In the genomic region with DNA sequence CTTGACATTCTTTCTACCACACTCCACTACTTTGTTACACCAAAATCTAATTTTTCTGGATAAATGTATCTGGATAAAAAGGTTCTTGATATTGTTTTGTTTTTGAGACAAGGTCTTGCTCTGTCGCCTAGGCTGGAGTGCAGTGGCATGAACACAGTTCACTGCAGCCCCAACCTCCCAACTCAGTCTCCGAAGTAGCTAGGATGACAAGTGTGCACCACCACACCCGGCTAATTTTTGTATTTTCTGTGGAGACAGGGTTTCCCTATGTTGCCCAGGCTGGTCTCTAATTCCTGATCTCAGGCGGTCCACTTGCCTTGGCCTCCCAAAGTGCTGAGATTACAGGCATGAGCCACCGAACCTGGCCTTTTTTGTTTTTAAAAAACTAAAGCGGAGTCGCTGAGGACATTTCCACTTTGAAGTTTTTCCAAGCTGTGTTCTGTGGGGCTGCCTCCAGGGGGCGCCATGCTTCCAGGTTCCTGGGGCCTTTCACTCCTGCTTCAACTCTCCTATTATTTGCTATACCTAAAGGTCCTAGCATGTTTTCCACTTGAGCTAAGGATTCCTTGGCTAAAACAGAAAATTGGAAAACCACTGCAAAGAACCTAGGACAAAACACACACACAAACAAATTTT, we compare ENCODE assay signal across 7 cellular contexts. TPM values are rescaled to one million over a fixed set of nuclear protein-coding genes. Genes with fewer than 3 reads are reported as not detected.
A peak's percentile ranks its signal among the peaks of the same experiment; 100 is the strongest.
DNase-seq lines count a peak whose midpoint lies in the region; ATAC-seq and TF ChIP-seq lines count a peak whose summit lies in the region.

No MANE protein-coding gene starts in this region.

- BruUV-seq in PC-3 (replicated peaks; lab: Mats Ljungman, UMichigan), result no TSS peak

- in situ Hi-C loops in gastrocnemius medialis (cut with MboI; ENCODE audit: low sequenced_read_pairs in 4 of 4), result loop anchor here in 1 of 4 donors (10.0 kb wide), 1 partner anchor 93 kb away; no protein-coding TSS in a partner anchor

- H3K4me1 ChIP-seq in PC-3 (ENCODE audit: insufficient read depth, low read length) (peaks cover 57% of the 10 kb centered on the region), gastrocnemius medialis (no peaks in the 10 kb centered on the region)

- CTCF ChIA-PET in PC-3 (lab: Charles Lee), result no interaction called here

- intact Hi-C loops in PC-3 (cut with micrococcal nuclease) (no loop called here), gastrocnemius medialis (cut with DNase I; ENCODE audit: low total_unique reads) (loop anchor here (2.0 kb wide), 1 partner anchor 93 kb away; no protein-coding TSS in a partner anchor)

- no peaks in the 10 kb centered on the region for H3K27me3 ChIP-seq in PC-3 (ENCODE audit: low read length)
- H3K27me3 ChIP-seq in gastrocnemius medialis, result no peaks in the 10 kb centered on the region

- TF ChIP-seq CTCF in GM12874 (IDR thresholded peaks at IDR 0.05; ENCODE audit: insufficient read depth, low read depth, low read length), result peak; percentile 55
- TF ChIP-seq CTCF in PC-3 (conservative IDR thresholded peaks at IDR 0.05; ENCODE audit: low read depth, low read length), result peak; percentile 77
- peak in 4 of 5 experiments; percentile 39 to 59 (median 48) for TF ChIP-seq CTCF in gastrocnemius medialis (IDR thresholded peaks at IDR 0.05 in 4 of 5, conservative IDR thresholded peaks at IDR 0.05 in 1 of 5)

- H3K79me2 ChIP-seq in PC-3 (ENCODE audit: low read length), result no peaks in the 10 kb centered on the region

- H3K27ac ChIP-seq in PC-3 (ENCODE audit: low read length) (peak overlapping the region; percentile 83), gastrocnemius medialis (no peak overlapping the region)

- peak overlapping the region; percentile 51; the same call in 1 of the 2 replicates for H3K4me3 ChIP-seq in PC-3 (ENCODE audit: low read length)
- H3K4me3 ChIP-seq in gastrocnemius medialis, result no peak overlapping the region

- POLR2A ChIA-PET in PC-3 (lab: Charles Lee; ENCODE audit: unreplicated experiment), result no interaction called here

- DNase-seq in PC-3 (no peak), ecto neural progenitor cell (ENCODE audit: low spot score) (peak; percentile 64), gastrocnemius medialis (no peak), RKO (ENCODE audit: low spot score) (no peak)

- ATAC-seq in PC-3, result no peak
- no peak for ATAC-seq in gastrocnemius medialis
- no peak for ATAC-seq in HG02870 (IDR thresholded peaks at IDR 0.05; ENCODE audit: unreplicated experiment)
- no peak for ATAC-seq in GM21723 (IDR thresholded peaks at IDR 0.05; ENCODE audit: unreplicated experiment)

- peak overlapping the region; percentile 35 for H3K9ac ChIP-seq in PC-3 (ENCODE audit: low read length)

- no peaks in the 10 kb centered on the region for H4K20me1 ChIP-seq in PC-3 (ENCODE audit: low read length)

- no peak for TF ChIP-seq POLR2A in gastrocnemius medialis (IDR thresholded peaks at IDR 0.05)

- H3K36me3 ChIP-seq in PC-3 (ENCODE audit: low read depth, low read length) (peaks cover 2% of the 10 kb centered on the region; the same call in 1 of the 2 replicates), gastrocnemius medialis (no peaks in the 10 kb centered on the region)

- peak overlapping the region; percentile 80 for H3K4me2 ChIP-seq in PC-3 (ENCODE audit: low read length)

- no peaks in the 10 kb centered on the region for H3K9me3 ChIP-seq in PC-3 (ENCODE audit: low read length)
- H3K9me3 ChIP-seq in gastrocnemius medialis, result no peaks in the 10 kb centered on the region

- H2AFZ ChIP-seq in PC-3 (ENCODE audit: low read length), result no peak overlapping the region

- no peaks in the 10 kb centered on the region for H3K9me2 ChIP-seq in PC-3 (replicated peaks; ENCODE audit: low read length)

- H3F3A ChIP-seq in PC-3 (ENCODE audit: low read length, unreplicated experiment), result no peaks in the 10 kb centered on the region

RNA-seq across cellular contexts. Expression of a gene that starts 14.1 kb away (rescaled TPM):
- total RNA-seq in PC-3 (2014; rRNA removed) (1.2 and 1.8 TPM in 2 replicates), gastrocnemius medialis (under 1 TPM in 1 of 4 donors, not detected in 3; 0.09 TPM)

RNA-seq across cellular contexts. Expression of a gene that starts 39.2 kb away (rescaled TPM):
- 23.0 and 25.6 TPM in 2 replicates for total RNA-seq in PC-3 (2014; rRNA removed)
- total RNA-seq in gastrocnemius medialis, result 1 to 10 TPM; 1.3 to 2.1 (median 1.8) TPM
